10 cellular contexts compared by ENCODE assay signal in the genomic region with DNA sequence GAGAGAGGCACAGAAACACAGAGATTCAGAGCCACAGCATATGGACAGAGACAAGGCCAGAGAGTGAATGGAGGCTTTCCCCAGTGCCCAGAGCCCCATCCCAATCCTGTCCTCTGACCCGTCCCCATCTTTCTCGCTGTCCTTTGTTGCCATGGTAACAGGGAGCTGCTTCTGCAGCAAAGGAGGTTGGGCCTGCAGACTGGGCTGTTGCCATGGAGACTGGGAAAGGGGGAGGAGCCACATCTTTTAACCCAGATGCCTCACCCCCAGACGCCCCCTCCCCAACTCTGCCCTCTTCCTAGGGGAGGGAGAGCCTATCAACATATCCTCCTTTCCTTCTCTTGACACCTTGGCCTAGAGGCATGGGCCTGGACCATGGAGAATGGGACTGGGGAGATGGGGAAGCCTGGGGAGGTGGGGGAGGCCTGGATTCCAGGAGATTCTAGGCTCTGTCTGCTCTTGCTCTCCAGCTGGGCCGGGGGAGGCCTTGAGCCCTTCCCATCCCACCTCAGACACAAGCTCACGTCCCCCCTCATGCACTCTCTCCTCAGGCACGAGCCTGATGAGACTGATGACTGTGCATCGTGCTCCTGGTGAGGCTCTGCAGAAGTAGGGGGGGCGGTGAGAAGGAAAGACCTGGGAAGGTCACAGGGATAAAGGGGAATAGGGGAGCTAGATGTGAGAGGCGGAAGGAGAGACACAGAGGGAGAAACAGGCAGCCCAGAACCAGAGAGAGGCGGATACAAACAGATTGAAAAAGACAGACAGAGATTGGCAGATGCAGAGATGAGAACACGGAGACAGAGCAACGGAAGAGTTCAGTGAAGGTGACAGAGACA. TPM values are rescaled to one million over a fixed set of nuclear protein-coding genes. Genes with fewer than 3 reads are reported as not detected.
DNase-seq lines count a peak whose midpoint lies in the region; ATAC-seq and TF ChIP-seq lines count a peak whose summit lies in the region.
"Had no signal": no experiment of that assay in that cellular context is flagged by ENCODE, and none has a peak within 500 bp of the region (broad histone marks: within the 10 kb centered on the region; RNA-seq: fewer than 3 reads in every experiment).

No MANE protein-coding gene starts in this region.

- H3K27me3 ChIP-seq in gastroesophageal sphincter (peaks cover 100% of the 10 kb centered on the region), sigmoid colon (peaks cover 36 to 99% (median 85%) of the 10 kb centered on the region in 3 donors)

- peak overlapping the region; percentile 0 for H3K4me3 Mint-ChIP-seq in natural killer cell treated with Interleukin-12 subunit alpha and Interleukin-12 subunit beta and Interleukin-15 and Interleukin-18, amount 100 ng/mL, for 72 hours
- H3K4me3 Mint-ChIP-seq in natural killer cell (no peak overlapping the region), endothelial cell (ENCODE audit: unreplicated experiment) (peak overlapping the region; percentile 24)

- DNase-seq in natural killer cell treated with Interleukin-12 subunit alpha and Interleukin-12 subunit beta and Interleukin-15 and Interleukin-18, amount 100 ng/mL, for 72 hours (ENCODE audit: low spot score): no peak
- DNase-seq in natural killer cell: no peak
- peak; percentile 22 for DNase-seq in NCI-H2171 treated with DMSO at 0.1 percent for 48 hours (lab: John Stamatoyannopoulos, UW)
- no peak for DNase-seq in endothelial cell (ENCODE audit: low spot score)
- no peak for DNase-seq in stimulated activated naive CD4-positive, alpha-beta T cell treated with Interleukin-2 at 50 U/mL for 16 hours (lab: John Stamatoyannopoulos, UW)
- no peak for DNase-seq in sigmoid colon
- DNase-seq: stimulated activated CD4-positive, alpha-beta T cell treated with anti-CD3 and anti-CD28 coated beads, Interleukin-1b, Interleukin-23, amount 100 ng/mL, for 48 hours had no signal

- TF ChIP-seq EP300 in gastroesophageal sphincter (IDR thresholded peaks at IDR 0.05): no peak
- TF ChIP-seq EP300 in sigmoid colon (IDR thresholded peaks at IDR 0.05): no peak

- peaks cover 4% of the 10 kb centered on the region for H3K9me3 Mint-ChIP-seq in natural killer cell treated with Interleukin-12 subunit alpha and Interleukin-12 subunit beta and Interleukin-15 and Interleukin-18, amount 100 ng/mL, for 72 hours
- no peaks in the 10 kb centered on the region for H3K9me3 Mint-ChIP-seq in natural killer cell
- peaks cover 4% of the 10 kb centered on the region for H3K9me3 Mint-ChIP-seq in endothelial cell (ENCODE audit: unreplicated experiment)

- TF ChIP-seq CTCF in natural killer cell (IDR thresholded peaks at IDR 0.05) (no peak), endothelial cell (IDR thresholded peaks at IDR 0.05; ENCODE audit: unreplicated experiment) (no peak), gastroesophageal sphincter (IDR thresholded peaks at IDR 0.05) (no peak), sigmoid colon (IDR thresholded peaks at IDR 0.05) (no peak)

- H3K4me1 Mint-ChIP-seq in natural killer cell treated with Interleukin-12 subunit alpha and Interleukin-12 subunit beta and Interleukin-15 and Interleukin-18, amount 100 ng/mL, for 72 hours (ENCODE audit: low read depth in 2 of 2): peaks cover 36 to 40% of the 10 kb centered on the region in 2 donors
- H3K4me1 Mint-ChIP-seq in natural killer cell (peaks cover 12 to 43% of the 10 kb centered on the region in 2 donors), endothelial cell (ENCODE audit: unreplicated experiment) (peaks cover 22% of the 10 kb centered on the region)

- peaks cover 0 to 2% of the 10 kb centered on the region in 2 donors for H3K36me3 ChIP-seq in gastroesophageal sphincter
- H3K36me3 ChIP-seq in sigmoid colon: no peaks in the 10 kb centered on the region
- H3K36me3 ChIP-seq: breast epithelium had no signal

- H3K9me3 ChIP-seq in gastroesophageal sphincter (no peaks in the 10 kb centered on the region), sigmoid colon (no peaks in the 10 kb centered on the region)
- H3K9me3 ChIP-seq: breast epithelium had no signal

- H3K4me1 ChIP-seq in gastroesophageal sphincter (peaks cover 0 to 40% (median 19%) of the 10 kb centered on the region in 3 donors), sigmoid colon (peaks cover 0 to 37% (median 34%) of the 10 kb centered on the region in 4 donors)
- H3K4me1 ChIP-seq: breast epithelium had no signal

- WGBS in gastroesophageal sphincter (ENCODE audit: low coverage in 1 of 2), 2 donors: 23 to 33% methylated on average over 5 to 6 of the region's 12 CpGs
- 43 to 44% methylated on average over 12 of the region's 12 CpGs for WGBS in sigmoid colon, 2 donors

- H3K27ac Mint-ChIP-seq in natural killer cell treated with Interleukin-12 subunit alpha and Interleukin-12 subunit beta and Interleukin-15 and Interleukin-18, amount 100 ng/mL, for 72 hours: no peak overlapping the region
- no peak overlapping the region for H3K27ac Mint-ChIP-seq in natural killer cell
- H3K27ac Mint-ChIP-seq in endothelial cell (ENCODE audit: unreplicated experiment): no peak overlapping the region

- TF ChIP-seq POLR2A in gastroesophageal sphincter (IDR thresholded peaks at IDR 0.05): no peak
- no peak for TF ChIP-seq POLR2A in sigmoid colon (IDR thresholded peaks at IDR 0.05)

- no peak overlapping the region for H3K27ac ChIP-seq in gastroesophageal sphincter
- H3K27ac ChIP-seq in sigmoid colon: no peak overlapping the region
- H3K27ac ChIP-seq: breast epithelium had no signal

- intact Hi-C loops in natural killer cell (cut with micrococcal nuclease) (no loop called here), sigmoid colon (cut with DNase I) (no loop called here)

- H3K36me3 Mint-ChIP-seq in natural killer cell treated with Interleukin-12 subunit alpha and Interleukin-12 subunit beta and Interleukin-15 and Interleukin-18, amount 100 ng/mL, for 72 hours: peaks cover 5% of the 10 kb centered on the region
- H3K36me3 Mint-ChIP-seq in natural killer cell (no peaks in the 10 kb centered on the region), endothelial cell (ENCODE audit: low read depth, unreplicated experiment) (peaks cover 19% of the 10 kb centered on the region)

- no peak for ATAC-seq in natural killer cell treated with Interleukin-12 subunit alpha and Interleukin-12 subunit beta and Interleukin-15 and Interleukin-18, amount 100 ng/mL, for 72 hours
- no peak for ATAC-seq in natural killer cell
- no peak for ATAC-seq in gastroesophageal sphincter
- no peak for ATAC-seq in HG03442 (IDR thresholded peaks at IDR 0.05; ENCODE audit: unreplicated experiment)

- H3K4me3 ChIP-seq in gastroesophageal sphincter (no peak overlapping the region), sigmoid colon (no peak overlapping the region)
- H3K4me3 ChIP-seq: breast epithelium had no signal

- peaks cover 41 to 58% of the 10 kb centered on the region in 2 donors for H3K27me3 Mint-ChIP-seq in natural killer cell treated with Interleukin-12 subunit alpha and Interleukin-12 subunit beta and Interleukin-15 and Interleukin-18, amount 100 ng/mL, for 72 hours
- H3K27me3 Mint-ChIP-seq in natural killer cell (ENCODE audit: low read depth in 2 of 2) (peaks cover 37 to 51% of the 10 kb centered on the region in 2 donors), endothelial cell (ENCODE audit: unreplicated experiment) (peaks cover 36% of the 10 kb centered on the region)

RNA-seq across cellular contexts. Expression of a gene that starts 2.1 kb away (rescaled TPM):
- 1 to 10 TPM; 2.0 to 4.2 TPM for total RNA-seq in natural killer cell treated with Interleukin-12 subunit alpha and Interleukin-12 subunit beta and Interleukin-15 and Interleukin-18, amount 100 ng/mL, for 72 hours
- 10 to 100 TPM; 13.5 to 18.2 (median 14.0) TPM for total RNA-seq in natural killer cell
- not detected for total RNA-seq in endothelial cell (ENCODE audit: unreplicated experiment)
- 1 to 10 TPM in 2 of 4 donors, under 1 TPM in 1, not detected in 1; 0.81 to 2.6 (median 1.1) TPM for total RNA-seq in gastroesophageal sphincter
- total RNA-seq in sigmoid colon: 1 to 10 TPM; 1.6 to 4.3 (median 3.3) TPM
- polyA plus RNA-seq in sigmoid colon: 1 to 10 TPM in 1 of 3 donors, under 1 TPM in 1, not detected in 1; 0.46 to 3.2 TPM
- total RNA-seq: breast epithelium had no signal

RNA-seq across cellular contexts. Expression of a gene that starts 37.1 kb away (rescaled TPM):
- total RNA-seq in natural killer cell treated with Interleukin-12 subunit alpha and Interleukin-12 subunit beta and Interleukin-15 and Interleukin-18, amount 100 ng/mL, for 72 hours: 10 to 100 TPM; 79.6 to 89.7 TPM
- total RNA-seq in natural killer cell (10 to 100 TPM; 76.8 to 100.0 (median 78.4) TPM), endothelial cell (ENCODE audit: unreplicated experiment) (146 TPM), gastroesophageal sphincter (100 to 1,000 TPM; 150 to 215 (median 201) TPM), sigmoid colon (100 to 1,000 TPM; 128 to 255 (median 180) TPM)
- polyA plus RNA-seq in sigmoid colon: 100 to 1,000 TPM; 139 to 236 (median 170) TPM
